1 cellular context compared by ENCODE assay signal in the genomic region with DNA sequence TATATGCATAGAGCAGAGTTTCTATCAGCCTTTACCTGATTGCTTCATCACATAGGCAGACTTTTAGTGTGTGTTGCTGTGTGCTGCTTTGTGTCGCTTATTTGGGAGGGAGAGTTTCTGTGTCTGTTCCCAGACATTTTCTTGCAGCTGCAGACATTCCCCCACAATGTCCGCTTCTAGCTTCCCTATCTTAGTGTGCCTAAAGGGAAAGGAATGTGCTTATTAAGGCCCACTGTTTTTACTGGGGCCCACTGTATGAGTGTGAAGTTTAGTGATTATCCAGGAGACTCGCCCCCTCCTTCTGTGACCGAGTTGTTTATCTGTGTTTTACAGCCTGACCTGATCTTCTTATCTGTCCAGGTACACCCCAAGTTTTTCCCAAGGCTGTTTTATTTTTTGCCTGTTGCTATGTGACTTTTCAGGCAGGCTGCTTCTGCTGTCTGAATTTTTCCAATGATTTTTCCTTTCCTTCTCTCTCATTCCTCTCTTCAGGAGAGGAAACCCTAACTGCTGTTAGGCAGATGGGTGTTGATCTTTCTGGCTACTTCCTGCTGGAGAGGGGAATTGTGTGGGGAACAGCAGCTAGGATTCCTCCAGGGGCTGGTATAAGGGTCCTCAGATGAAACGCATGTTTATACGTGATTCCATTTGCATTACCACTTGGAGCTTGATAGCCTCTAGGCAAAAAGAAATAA.
TF ChIP-seq lines count a peak whose summit lies in the region.

No MANE protein-coding gene starts in this region.

TF ChIP-seq in K562, 482 proteins besides CTCF, POLR2A, EP300 and RAD21 (continued from another document and continues in another):
- TF ChIP-seq CBX2 (IDR thresholded peaks at IDR 0.05; ENCODE audit: insufficient read depth, low read length, poor library complexity, severe bottlenecking) (no peak), SAFB2 (IDR thresholded peaks at IDR 0.05; ENCODE audit: borderline replicate concordance, low read depth, low read length, severe bottlenecking) (no peak), TAF1 (IDR thresholded peaks at IDR 0.05; ENCODE audit: control insufficient read depth, extremely low read depth, insufficient read depth, low read length, severe bottlenecking) (no peak), NFYB (IDR thresholded peaks at IDR 0.05; ENCODE audit: extremely low read depth, insufficient read length) (no peak), LARP7 (IDR thresholded peaks at IDR 0.05) (no peak), KLF6 (CRISPR knock-in tag; IDR thresholded peaks at IDR 0.05; ENCODE audit: borderline replicate concordance) (no peak), ZNF263 (CRISPR knock-in tag; IDR thresholded peaks at IDR 0.05; ENCODE audit: borderline replicate concordance) (no peak), ZFP1 (CRISPR knock-in tag; IDR thresholded peaks at IDR 0.05) (no peak), ZSCAN32 (CRISPR knock-in tag; IDR thresholded peaks at IDR 0.05) (no peak), E2F3 (CRISPR knock-in tag; IDR thresholded peaks at IDR 0.05) (no peak), U2AF1 (optimal IDR thresholded peaks at IDR 0.05; ENCODE audit: low read depth, low read length) (no peak), HCFC1 (IDR thresholded peaks at IDR 0.05; ENCODE audit: low read depth, low read length) (no peak), NFRKB (IDR thresholded peaks at IDR 0.05; ENCODE audit: low read depth) (no peak), MIER1 (IDR thresholded peaks at IDR 0.05; ENCODE audit: low read depth) (peak; percentile 76; the same call in 1 of the 2 replicates), NR2C2 (CRISPR knock-in tag; IDR thresholded peaks at IDR 0.05) (no peak), NR2C2 (tag; IDR thresholded peaks at IDR 0.05) (no peak), NFXL1 (CRISPR knock-in tag; IDR thresholded peaks at IDR 0.05) (no peak), CXXC5 (CRISPR knock-in tag; IDR thresholded peaks at IDR 0.05) (no peak), CBX1 (IDR thresholded peaks at IDR 0.05; ENCODE audit: low read depth) (no peak), FOXK2 (conservative IDR thresholded peaks at IDR 0.05 in 1 of 2, IDR thresholded peaks at IDR 0.05 in 1 of 2; ENCODE audit: low read depth in 2 of 2) (peak; percentile 58 to 63; a peak in 3 of 4 replicates), HDGF (IDR thresholded peaks at IDR 0.05) (no peak), CAMTA2 (CRISPR knock-in tag; conservative IDR thresholded peaks at IDR 0.05) (no peak), ZEB2 (IDR thresholded peaks at IDR 0.05) (peak; percentile 92), MAFG (tag; conservative IDR thresholded peaks at IDR 0.05) (no peak), SIN3A (IDR thresholded peaks at IDR 0.05; ENCODE audit: borderline replicate concordance in 2 of 2, control insufficient read depth in 1 of 2, low read depth in 2 of 2, low read length in 2 of 2) (no peak), XRCC3 (IDR thresholded peaks at IDR 0.05) (no peak), SAP30 (IDR thresholded peaks at IDR 0.05; ENCODE audit: borderline replicate concordance, insufficient read depth, low read depth, low read length, poor library complexity, severe bottlenecking) (no peak), DPF2 (IDR thresholded peaks at IDR 0.05) (peak; percentile 88), KHSRP (IDR thresholded peaks at IDR 0.05) (peak; percentile 24; the same call in 1 of the 2 replicates), NUFIP1 (IDR thresholded peaks at IDR 0.05; ENCODE audit: partially characterized antibody) (no peak), ZNF146 (CRISPR knock-in tag; IDR thresholded peaks at IDR 0.05; ENCODE audit: unreplicated experiment) (no peak), NEUROD1 (IDR thresholded peaks at IDR 0.05; ENCODE audit: borderline replicate concordance, low read depth, low read length, partially characterized antibody) (no peak), ELF1 (tag; IDR thresholded peaks at IDR 0.05) (no peak), ZNF124 (CRISPR knock-in tag; IDR thresholded peaks at IDR 0.05) (no peak), SREBF2 (CRISPR knock-in tag; IDR thresholded peaks at IDR 0.05) (no peak), POU5F1 (IDR thresholded peaks at IDR 0.05; ENCODE audit: borderline replicate concordance, low read depth, low read length, partially characterized antibody) (no peak), ZNF707 (CRISPR knock-in tag; conservative IDR thresholded peaks at IDR 0.05) (no peak), CBX3 (IDR thresholded peaks at IDR 0.05; ENCODE audit: borderline replicate concordance in 1 of 2, low read length in 2 of 2) (no peak), HEY1 (CRISPR knock-in tag; IDR thresholded peaks at IDR 0.05; ENCODE audit: borderline replicate concordance) (no peak), ZNF311 (CRISPR knock-in tag; IDR thresholded peaks at IDR 0.05) (no peak), ZNF143 (CRISPR knock-in tag; IDR thresholded peaks at IDR 0.05) (no peak)
- TF ChIP-seq, protein P1, sequence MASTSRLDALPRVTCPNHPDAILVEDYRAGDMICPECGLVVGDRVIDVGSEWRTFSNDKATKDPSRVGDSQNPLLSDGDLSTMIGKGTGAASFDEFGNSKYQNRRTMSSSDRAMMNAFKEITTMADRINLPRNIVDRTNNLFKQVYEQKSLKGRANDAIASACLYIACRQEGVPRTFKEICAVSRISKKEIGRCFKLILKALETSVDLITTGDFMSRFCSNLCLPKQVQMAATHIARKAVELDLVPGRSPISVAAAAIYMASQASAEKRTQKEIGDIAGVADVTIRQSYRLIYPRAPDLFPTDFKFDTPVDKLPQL (IDR thresholded peaks at IDR 0.05; ENCODE audit: extremely low read depth, insufficient read length) = no peak
- TF ChIP-seq, protein P2, sequence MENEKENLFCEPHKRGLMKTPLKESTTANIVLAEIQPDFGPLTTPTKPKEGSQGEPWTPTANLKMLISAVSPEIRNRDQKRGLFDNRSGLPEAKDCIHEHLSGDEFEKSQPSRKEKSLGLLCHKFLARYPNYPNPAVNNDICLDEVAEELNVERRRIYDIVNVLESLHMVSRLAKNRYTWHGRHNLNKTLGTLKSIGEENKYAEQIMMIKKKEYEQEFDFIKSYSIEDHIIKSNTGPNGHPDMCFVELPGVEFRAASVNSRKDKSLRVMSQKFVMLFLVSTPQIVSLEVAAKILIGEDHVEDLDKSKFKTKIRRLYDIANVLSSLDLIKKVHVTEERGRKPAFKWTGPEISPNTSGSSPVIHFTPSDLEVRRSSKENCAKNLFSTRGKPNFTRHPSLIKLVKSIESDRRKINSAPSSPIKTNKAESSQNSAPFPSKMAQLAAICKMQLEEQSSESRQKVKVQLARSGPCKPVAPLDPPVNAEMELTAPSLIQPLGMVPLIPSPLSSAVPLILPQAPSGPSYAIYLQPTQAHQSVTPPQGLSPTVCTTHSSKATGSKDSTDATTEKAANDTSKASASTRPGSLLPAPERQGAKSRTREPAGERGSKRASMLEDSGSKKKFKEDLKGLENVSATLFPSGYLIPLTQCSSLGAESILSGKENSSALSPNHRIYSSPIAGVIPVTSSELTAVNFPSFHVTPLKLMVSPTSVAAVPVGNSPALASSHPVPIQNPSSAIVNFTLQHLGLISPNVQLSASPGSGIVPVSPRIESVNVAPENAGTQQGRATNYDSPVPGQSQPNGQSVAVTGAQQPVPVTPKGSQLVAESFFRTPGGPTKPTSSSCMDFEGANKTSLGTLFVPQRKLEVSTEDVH (IDR thresholded peaks at IDR 0.05; ENCODE audit: low read depth, partially characterized antibody) = no peak
- TF ChIP-seq, protein P3, sequence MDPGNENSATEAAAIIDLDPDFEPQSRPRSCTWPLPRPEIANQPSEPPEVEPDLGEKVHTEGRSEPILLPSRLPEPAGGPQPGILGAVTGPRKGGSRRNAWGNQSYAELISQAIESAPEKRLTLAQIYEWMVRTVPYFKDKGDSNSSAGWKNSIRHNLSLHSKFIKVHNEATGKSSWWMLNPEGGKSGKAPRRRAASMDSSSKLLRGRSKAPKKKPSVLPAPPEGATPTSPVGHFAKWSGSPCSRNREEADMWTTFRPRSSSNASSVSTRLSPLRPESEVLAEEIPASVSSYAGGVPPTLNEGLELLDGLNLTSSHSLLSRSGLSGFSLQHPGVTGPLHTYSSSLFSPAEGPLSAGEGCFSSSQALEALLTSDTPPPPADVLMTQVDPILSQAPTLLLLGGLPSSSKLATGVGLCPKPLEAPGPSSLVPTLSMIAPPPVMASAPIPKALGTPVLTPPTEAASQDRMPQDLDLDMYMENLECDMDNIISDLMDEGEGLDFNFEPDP (CRISPR knock-in tag; IDR thresholded peaks at IDR 0.05) = no peak
- TF ChIP-seq, protein P4, sequence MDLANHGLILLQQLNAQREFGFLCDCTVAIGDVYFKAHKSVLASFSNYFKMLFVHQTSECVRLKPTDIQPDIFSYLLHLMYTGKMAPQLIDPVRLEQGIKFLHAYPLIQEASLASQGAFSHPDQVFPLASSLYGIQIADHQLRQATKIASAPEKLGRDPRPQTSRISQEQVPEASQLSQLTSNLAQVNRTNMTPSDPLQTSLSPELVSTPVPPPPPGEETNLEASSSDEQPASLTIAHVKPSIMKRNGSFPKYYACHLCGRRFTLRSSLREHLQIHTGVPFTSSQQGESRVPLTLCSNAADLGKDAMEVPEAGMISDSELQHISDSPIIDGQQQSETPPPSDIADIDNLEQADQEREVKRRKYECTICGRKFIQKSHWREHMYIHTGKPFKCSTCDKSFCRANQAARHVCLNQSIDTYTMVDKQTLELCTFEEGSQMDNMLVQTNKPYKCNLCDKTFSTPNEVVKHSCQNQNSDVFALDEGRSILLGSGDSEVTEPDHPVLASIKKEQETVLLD (IDR thresholded peaks at IDR 0.05) = 0 out of 2 replicates have a peak, but pooled peaks have one; percentile 30
- TF ChIP-seq, protein P5, sequence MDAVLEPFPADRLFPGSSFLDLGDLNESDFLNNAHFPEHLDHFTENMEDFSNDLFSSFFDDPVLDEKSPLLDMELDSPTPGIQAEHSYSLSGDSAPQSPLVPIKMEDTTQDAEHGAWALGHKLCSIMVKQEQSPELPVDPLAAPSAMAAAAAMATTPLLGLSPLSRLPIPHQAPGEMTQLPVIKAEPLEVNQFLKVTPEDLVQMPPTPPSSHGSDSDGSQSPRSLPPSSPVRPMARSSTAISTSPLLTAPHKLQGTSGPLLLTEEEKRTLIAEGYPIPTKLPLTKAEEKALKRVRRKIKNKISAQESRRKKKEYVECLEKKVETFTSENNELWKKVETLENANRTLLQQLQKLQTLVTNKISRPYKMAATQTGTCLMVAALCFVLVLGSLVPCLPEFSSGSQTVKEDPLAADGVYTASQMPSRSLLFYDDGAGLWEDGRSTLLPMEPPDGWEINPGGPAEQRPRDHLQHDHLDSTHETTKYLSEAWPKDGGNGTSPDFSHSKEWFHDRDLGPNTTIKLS (IDR thresholded peaks at IDR 0.05; ENCODE audit: borderline replicate concordance, low read depth) = no peak
- TF ChIP-seq, protein P6, sequence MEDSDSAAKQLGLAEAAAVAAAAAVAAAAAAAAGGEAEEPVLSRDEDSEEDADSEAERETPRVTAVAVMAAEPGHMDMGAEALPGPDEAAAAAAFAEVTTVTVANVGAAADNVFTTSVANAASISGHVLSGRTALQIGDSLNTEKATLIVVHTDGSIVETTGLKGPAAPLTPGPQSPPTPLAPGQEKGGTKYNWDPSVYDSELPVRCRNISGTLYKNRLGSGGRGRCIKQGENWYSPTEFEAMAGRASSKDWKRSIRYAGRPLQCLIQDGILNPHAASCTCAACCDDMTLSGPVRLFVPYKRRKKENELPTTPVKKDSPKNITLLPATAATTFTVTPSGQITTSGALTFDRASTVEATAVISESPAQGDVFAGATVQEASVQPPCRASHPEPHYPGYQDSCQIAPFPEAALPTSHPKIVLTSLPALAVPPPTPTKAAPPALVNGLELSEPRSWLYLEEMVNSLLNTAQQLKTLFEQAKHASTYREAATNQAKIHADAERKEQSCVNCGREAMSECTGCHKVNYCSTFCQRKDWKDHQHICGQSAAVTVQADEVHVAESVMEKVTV (CRISPR knock-in tag; IDR thresholded peaks at IDR 0.05) = no peak
- TF ChIP-seq, protein P7, sequence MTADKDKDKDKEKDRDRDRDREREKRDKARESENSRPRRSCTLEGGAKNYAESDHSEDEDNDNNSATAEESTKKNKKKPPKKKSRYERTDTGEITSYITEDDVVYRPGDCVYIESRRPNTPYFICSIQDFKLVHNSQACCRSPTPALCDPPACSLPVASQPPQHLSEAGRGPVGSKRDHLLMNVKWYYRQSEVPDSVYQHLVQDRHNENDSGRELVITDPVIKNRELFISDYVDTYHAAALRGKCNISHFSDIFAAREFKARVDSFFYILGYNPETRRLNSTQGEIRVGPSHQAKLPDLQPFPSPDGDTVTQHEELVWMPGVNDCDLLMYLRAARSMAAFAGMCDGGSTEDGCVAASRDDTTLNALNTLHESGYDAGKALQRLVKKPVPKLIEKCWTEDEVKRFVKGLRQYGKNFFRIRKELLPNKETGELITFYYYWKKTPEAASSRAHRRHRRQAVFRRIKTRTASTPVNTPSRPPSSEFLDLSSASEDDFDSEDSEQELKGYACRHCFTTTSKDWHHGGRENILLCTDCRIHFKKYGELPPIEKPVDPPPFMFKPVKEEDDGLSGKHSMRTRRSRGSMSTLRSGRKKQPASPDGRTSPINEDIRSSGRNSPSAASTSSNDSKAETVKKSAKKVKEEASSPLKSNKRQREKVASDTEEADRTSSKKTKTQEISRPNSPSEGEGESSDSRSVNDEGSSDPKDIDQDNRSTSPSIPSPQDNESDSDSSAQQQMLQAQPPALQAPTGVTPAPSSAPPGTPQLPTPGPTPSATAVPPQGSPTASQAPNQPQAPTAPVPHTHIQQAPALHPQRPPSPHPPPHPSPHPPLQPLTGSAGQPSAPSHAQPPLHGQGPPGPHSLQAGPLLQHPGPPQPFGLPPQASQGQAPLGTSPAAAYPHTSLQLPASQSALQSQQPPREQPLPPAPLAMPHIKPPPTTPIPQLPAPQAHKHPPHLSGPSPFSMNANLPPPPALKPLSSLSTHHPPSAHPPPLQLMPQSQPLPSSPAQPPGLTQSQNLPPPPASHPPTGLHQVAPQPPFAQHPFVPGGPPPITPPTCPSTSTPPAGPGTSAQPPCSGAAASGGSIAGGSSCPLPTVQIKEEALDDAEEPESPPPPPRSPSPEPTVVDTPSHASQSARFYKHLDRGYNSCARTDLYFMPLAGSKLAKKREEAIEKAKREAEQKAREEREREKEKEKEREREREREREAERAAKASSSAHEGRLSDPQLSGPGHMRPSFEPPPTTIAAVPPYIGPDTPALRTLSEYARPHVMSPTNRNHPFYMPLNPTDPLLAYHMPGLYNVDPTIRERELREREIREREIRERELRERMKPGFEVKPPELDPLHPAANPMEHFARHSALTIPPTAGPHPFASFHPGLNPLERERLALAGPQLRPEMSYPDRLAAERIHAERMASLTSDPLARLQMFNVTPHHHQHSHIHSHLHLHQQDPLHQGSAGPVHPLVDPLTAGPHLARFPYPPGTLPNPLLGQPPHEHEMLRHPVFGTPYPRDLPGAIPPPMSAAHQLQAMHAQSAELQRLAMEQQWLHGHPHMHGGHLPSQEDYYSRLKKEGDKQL (CRISPR knock-in tag; IDR thresholded peaks at IDR 0.05; ENCODE audit: borderline replicate concordance) = no peak
